Comparison of ENCODE assay signal across 8 cellular contexts in genomic region chr18:13217466-13217961, GRCh38. TPM values are rescaled to one million over a fixed set of nuclear protein-coding genes. Genes with fewer than 3 reads are reported as not detected.
A peak's percentile ranks its signal among the peaks of the same experiment; 100 is the strongest.
DNase-seq lines count a peak whose midpoint lies in the region; ATAC-seq and TF ChIP-seq lines count a peak whose summit lies in the region.

No MANE protein-coding gene starts in this region.

- DNase-seq in DMS 273 (lab: John Stamatoyannopoulos, UW; ENCODE audit: unreplicated experiment) (peak; percentile 80), DMS 273 treated with DMSO at 0.1 percent for 48 hours (lab: John Stamatoyannopoulos, UW) (no peak), colonic mucosa (peak; percentile 62), T1000 (lab: John Stamatoyannopoulos, UW) (no peak)
- peak in 2 of 3 donors; percentile 30 to 46 for DNase-seq in stimulated activated CD4-positive, alpha-beta T cell treated with anti-CD3 and anti-CD28 coated beads, TNF-alpha, amount 100 ng/mL, for 1 hour (ENCODE audit: low read depth in 3 of 3, low spot score in 1 of 3)

- TF ChIP-seq CTCF in colonic mucosa (IDR thresholded peaks at IDR 0.05) (no peak), liver (IDR thresholded peaks at IDR 0.05; ENCODE audit: low read depth, low read length, missing input control) (no peak)

- ATAC-seq in activated CD4-positive, CD25-positive, alpha-beta regulatory T cell treated with anti-CD3 and anti-CD28 coated beads, Interleukin-2, amount 50 U/mL, for 24 hours = peak; percentile 43 to 59

- H3K36me3 ChIP-seq in HUES64 (ENCODE audit: insufficient read depth, low read length) (no peaks in the 10 kb centered on the region), colonic mucosa (no peaks in the 10 kb centered on the region), liver (ENCODE audit: control insufficient read depth in 4 of 4, insufficient read depth in 3 of 4, low read depth in 1 of 4, low read length in 3 of 4) (no peaks in the 10 kb centered on the region)

- H3K9me3 ChIP-seq in HUES64 (ENCODE audit: insufficient read depth, low read depth, low read length) (no peaks in the 10 kb centered on the region), colonic mucosa (no peaks in the 10 kb centered on the region), liver (ENCODE audit: control insufficient read depth in 4 of 4, low read length in 3 of 4) (no peaks in the 10 kb centered on the region)

- peaks cover 70% of the 10 kb centered on the region for H3K27me3 ChIP-seq in HUES64 (ENCODE audit: insufficient read depth, low read length)
- H3K27me3 ChIP-seq in colonic mucosa = no peaks in the 10 kb centered on the region
- H3K27me3 ChIP-seq in liver (ENCODE audit: control insufficient read depth in 4 of 4, insufficient read depth in 4 of 4, low read length in 3 of 4) = no peaks in the 10 kb centered on the region

- H3K4me1 ChIP-seq in HUES64 (ENCODE audit: insufficient read depth, low read length) (peaks cover 13% of the 10 kb centered on the region), colonic mucosa (peaks cover 35% of the 10 kb centered on the region), liver (ENCODE audit: control insufficient read depth in 4 of 4, insufficient read depth in 4 of 4, low read length in 3 of 4) (peaks cover 12 to 58% (median 49%) of the 10 kb centered on the region in 4 donors)

- H3K9ac ChIP-seq in HUES64 (ENCODE audit: low read depth, low read length) = no peak overlapping the region; the same call in 1 of the 2 replicates
- H3K9ac ChIP-seq in colonic mucosa (ENCODE audit: low read depth in 2 of 2, low read length in 2 of 2) = peak overlapping the region in 1 of 2 donors; percentile 82
- H3K9ac ChIP-seq in liver (ENCODE audit: low read depth in 1 of 2, low read length in 2 of 2) = no peak overlapping the region

- no peak for TF ChIP-seq RAD21 in liver (IDR thresholded peaks at IDR 0.05)

- peak overlapping the region; percentile 63 for H3K4me3 ChIP-seq in HUES64 (ENCODE audit: low read length)
- H3K4me3 ChIP-seq in colonic mucosa = peak overlapping the region; percentile 86
- peak overlapping the region; percentile 15 to 92 (median 67) for H3K4me3 ChIP-seq in liver (ENCODE audit: low read depth in 1 of 3, low read length in 3 of 3)

- under 1% methylated on average over 64 of the region's 64 CpGs for WGBS in HUES64
- WGBS in liver = under 1% methylated on average over 64 of the region's 64 CpGs

- no peak overlapping the region for H3K27ac ChIP-seq in HUES64 (ENCODE audit: low read depth, low read length)
- H3K27ac ChIP-seq in colonic mucosa = peak overlapping the region; percentile 39
- H3K27ac ChIP-seq in liver (ENCODE audit: low read depth in 1 of 2, low read length in 2 of 2) = peak overlapping the region; percentile 60 to 85

- intact Hi-C loops in colonic mucosa (cut with DNase I) = loop anchor here (2.0 to 5.0 kb wide), 2 partner anchors 313 to 410 kb away; no protein-coding TSS in a partner anchor

TF ChIP-seq in liver, 16 proteins besides CTCF, POLR2A, EP300 and RAD21:
- no peak for TF ChIP-seq RXRA (IDR thresholded peaks at IDR 0.05)
- no peak for TF ChIP-seq MAX (IDR thresholded peaks at IDR 0.05)
- no peak for TF ChIP-seq NR2F2 (IDR thresholded peaks at IDR 0.05)
- TF ChIP-seq YY1 (IDR thresholded peaks at IDR 0.05) = no peak

RNA-seq across cellular contexts. Expression of gene LDLRAD4, which starts 1.0 kb away (rescaled TPM):
- polyA plus RNA-seq in HUES64 (2013, experiment 1 of 2) = 0.50 TPM
- polyA plus RNA-seq in HUES64 (2013, experiment 2 of 2) = 0.57 TPM
- total RNA-seq in colonic mucosa = 10 to 100 TPM; 11.7 to 17.0 TPM
- total RNA-seq in liver = 10 to 100 TPM; 15.6 to 41.7 TPM
- 1 to 10 TPM; 4.8 to 9.8 TPM for polyA plus RNA-seq in liver

Comparison
In these comparisons a context has a peak if more than half of its experiments do, and no peak if none do; other contexts are left out.
1. DNase-seq: peak in DMS 273 (single experiment), colonic mucosa (single experiment) and stimulated activated CD4-positive, alpha-beta T cell treated with anti-CD3 and anti-CD28 coated beads, TNF-alpha, amount 100 ng/mL, for 1 hour (2 of 3); none in DMS 273 treated with DMSO at 0.1 percent for 48 hours (single experiment) and T1000 (single experiment).
2. Peak in every context shown above with its lines, with median percentiles within 50 percentile points of each other: H3K4me3 ChIP-seq.